19 cellular contexts compared by ENCODE assay signal in genomic region chr5:179271821-179272325, GRCh38.
A peak's percentile ranks its signal among the peaks of the same experiment; 100 is the strongest.
DNase-seq lines count a peak whose midpoint lies in the region; ATAC-seq and TF ChIP-seq lines count a peak whose summit lies in the region.
"Had no signal": no experiment of that assay in that cellular context is flagged by ENCODE, and none has a peak within 500 bp of the region (broad histone marks: within the 10 kb centered on the region; RNA-seq: fewer than 3 reads in every experiment).

No MANE protein-coding gene starts in this region.

- TF ChIP-seq CTCF in breast epithelium (IDR thresholded peaks at IDR 0.05) (no peak), mammary epithelial cell (conservative IDR thresholded peaks at IDR 0.05 in 1 of 2, IDR thresholded peaks at IDR 0.05 in 1 of 2; ENCODE audit: extremely low read depth in 1 of 2, insufficient read depth in 1 of 2, low read depth in 1 of 2, low read length in 2 of 2) (no peak), heart left ventricle (IDR thresholded peaks at IDR 0.05) (no peak), upper lobe of right lung (IDR thresholded peaks at IDR 0.05) (no peak)

- no peak overlapping the region for H3K4me3 Mint-ChIP-seq in activated CD4-positive, alpha-beta T cell treated with anti-CD3 and anti-CD28 coated beads for 36 hours
- H3K4me3 Mint-ChIP-seq: activated naive CD4-positive, alpha-beta T cell treated with anti-CD3 and anti-CD28 coated beads for 36 hours; naive thymus-derived CD8-positive, alpha-beta T cell; stimulated activated naive B cell treated with anti-CD40 and anti-IgM and Interleukin-4, amounts not matched to agents 10 μg/mL and 1 μg/mL and 100 μg/mL, for 72 hours had no signal

- CTCF ChIA-PET in mammary epithelial cell (lab: Charles Lee; ENCODE audit: low non-redundant PET) = no interaction called here
- CTCF ChIA-PET in activated CD4-positive, alpha-beta T cell treated with anti-CD3 and anti-CD28 coated beads for 36 hours (lab: Charles Lee) = no interaction called here

- H2AK5ac ChIP-seq in neuronal stem cell (ENCODE audit: low read depth, low read length) = peak overlapping the region; percentile 100

- 44% methylated on average over 7 of the region's 13 CpGs for WGBS in mammary epithelial cell (ENCODE audit: low coverage, missing lambda C conversion rate)
- WGBS in heart left ventricle, 4 donors = 78 to 87% (median 83%) methylated on average over 13 of the region's 13 CpGs
- no CpG with 5 or more reads among the region's 13 CpGs for WGBS in neuronal stem cell (ENCODE audit: extremely low coverage in 2 of 2, insufficient read length in 2 of 2, insufficient replicate concordance in 1 of 2), 2 donors

- no peaks in the 10 kb centered on the region for H3K27me3 Mint-ChIP-seq in activated CD4-positive, alpha-beta T cell treated with anti-CD3 and anti-CD28 coated beads for 36 hours
- H3K27me3 Mint-ChIP-seq: stimulated activated naive B cell treated with anti-CD40 and anti-IgM and Interleukin-4, amounts not matched to agents 10 μg/mL and 1 μg/mL and 100 μg/mL, for 72 hours had no signal

- POLR2A ChIA-PET in activated CD4-positive, alpha-beta T cell treated with anti-CD3 and anti-CD28 coated beads for 36 hours (lab: Charles Lee) = no interaction called here

- H3K79me2 ChIP-seq in mammary epithelial cell (ENCODE audit: insufficient read depth, low read length) = no peaks in the 10 kb centered on the region

- H3K18ac ChIP-seq in neuronal stem cell (ENCODE audit: low read length) = peak overlapping the region; percentile 95

- no peaks in the 10 kb centered on the region for H3K36me3 Mint-ChIP-seq in activated CD4-positive, alpha-beta T cell treated with anti-CD3 and anti-CD28 coated beads for 36 hours (ENCODE audit: low read depth)
- H3K36me3 Mint-ChIP-seq: naive thymus-derived CD8-positive, alpha-beta T cell; stimulated activated naive B cell treated with anti-CD40 and anti-IgM and Interleukin-4, amounts not matched to agents 10 μg/mL and 1 μg/mL and 100 μg/mL, for 72 hours had no signal

- no peaks in the 10 kb centered on the region for H3K36me3 ChIP-seq in breast epithelium
- no peaks in the 10 kb centered on the region for H3K36me3 ChIP-seq in mammary epithelial cell (ENCODE audit: insufficient read depth, low read length)
- no peaks in the 10 kb centered on the region for H3K36me3 ChIP-seq in heart left ventricle
- no peaks in the 10 kb centered on the region for H3K36me3 ChIP-seq in neuronal stem cell (replicated peaks in 1 of 2; ENCODE audit: control insufficient read depth in 2 of 2, insufficient read depth in 2 of 2, low read length in 2 of 2)
- no peaks in the 10 kb centered on the region for H3K36me3 ChIP-seq in upper lobe of right lung
- H3K36me3 ChIP-seq: transverse colon had no signal

- no peaks in the 10 kb centered on the region for H3K4me1 Mint-ChIP-seq in activated CD4-positive, alpha-beta T cell treated with anti-CD3 and anti-CD28 coated beads for 36 hours
- H3K4me1 Mint-ChIP-seq: naive thymus-derived CD8-positive, alpha-beta T cell; stimulated activated naive B cell treated with anti-CD40 and anti-IgM and Interleukin-4, amounts not matched to agents 10 μg/mL and 1 μg/mL and 100 μg/mL, for 72 hours had no signal

- intact Hi-C loops in breast epithelium (cut with DNase I; ENCODE audit: low total_unique reads) = no loop called here
- intact Hi-C loops in mammary epithelial cell (cut with micrococcal nuclease) = no loop called here
- intact Hi-C loops in heart left ventricle (cut with DNase I) = loop anchor here in 1 of 10 donors (10.0 kb wide), 1 partner anchor 73 kb away; the partner anchor contains the start of gene ADAMTS2
- intact Hi-C loops in upper lobe of right lung (cut with DNase I) = no loop called here
- intact Hi-C loops in activated CD4-positive, alpha-beta T cell treated with anti-CD3 and anti-CD28 coated beads for 36 hours (cut with DNase I, micrococcal nuclease) = no loop called here

- peaks cover 0 to 37% of the 10 kb centered on the region in 2 donors for H3K4me1 ChIP-seq in breast epithelium
- H3K4me1 ChIP-seq in mammary epithelial cell (ENCODE audit: insufficient read depth, low read length) = no peaks in the 10 kb centered on the region
- H3K4me1 ChIP-seq in heart left ventricle = peaks cover 0 to 74% (median 13%) of the 10 kb centered on the region in 12 donors
- peaks cover 0 to 6% of the 10 kb centered on the region in 2 donors for H3K4me1 ChIP-seq in neuronal stem cell (ENCODE audit: control insufficient read depth in 2 of 2, insufficient read depth in 1 of 2, low read depth in 1 of 2, low read length in 2 of 2)
- H3K4me1 ChIP-seq in upper lobe of right lung = peaks cover 53% of the 10 kb centered on the region
- H3K4me1 ChIP-seq: body of pancreas had no signal

- DNase-seq in breast epithelium (ENCODE audit: low spot score in 2 of 2) = peak in 1 of 2 donors; percentile 38
- no peak for DNase-seq in mammary epithelial cell
- peak in 3 of 5 donors; percentile 17 to 34 (median 23) for DNase-seq in heart left ventricle
- DNase-seq in neuronal stem cell (ENCODE audit: low spot score) = no peak
- peak; percentile 43 for DNase-seq in upper lobe of right lung
- no peak for DNase-seq in activated CD4-positive, alpha-beta T cell treated with anti-CD3 and anti-CD28 coated beads for 36 hours
- no peak for DNase-seq in HPDE6-E6E7 (ENCODE audit: extremely low spot score)
- DNase-seq: activated CD4-positive, alpha-beta T cell treated with anti-CD3 and anti-CD28 coated beads for 48 hours; activated naive CD4-positive, alpha-beta T cell treated with anti-CD3 and anti-CD28 coated beads for 36 hours; dermis blood vessel endothelial cell; NCI-H1436 treated with DMSO at 0.1 percent for 48 hours; NCI-H226; stimulated activated naive B cell treated with anti-CD40 and anti-IgM and Interleukin-4, amounts not matched to agents 10 μg/mL and 1 μg/mL and 100 μg/mL, for 72 hours; T1000 had no signal

- peaks cover 5% of the 10 kb centered on the region for H3K79me1 ChIP-seq in neuronal stem cell (ENCODE audit: low read depth, low read length)

- peak overlapping the region; percentile 91 for H2BK15ac ChIP-seq in neuronal stem cell (ENCODE audit: low read length)

- H3K4me2 ChIP-seq in mammary epithelial cell (ENCODE audit: insufficient read depth, low read depth, low read length) (no peak overlapping the region), neuronal stem cell (ENCODE audit: insufficient read depth, low read length, poor library complexity, severe bottlenecking) (no peak overlapping the region)

- no peak overlapping the region for H3K4ac ChIP-seq in neuronal stem cell (ENCODE audit: low read length)

- H2BK120ac ChIP-seq in neuronal stem cell (ENCODE audit: low read depth, low read length) = peak overlapping the region; percentile 95

- H3K9me3 Mint-ChIP-seq in activated CD4-positive, alpha-beta T cell treated with anti-CD3 and anti-CD28 coated beads for 36 hours (ENCODE audit: low read depth) = no peaks in the 10 kb centered on the region
- H3K9me3 Mint-ChIP-seq: activated naive CD4-positive, alpha-beta T cell treated with anti-CD3 and anti-CD28 coated beads for 36 hours; naive thymus-derived CD8-positive, alpha-beta T cell; stimulated activated naive B cell treated with anti-CD40 and anti-IgM and Interleukin-4, amounts not matched to agents 10 μg/mL and 1 μg/mL and 100 μg/mL, for 72 hours had no signal

- H3K9ac ChIP-seq in mammary epithelial cell (ENCODE audit: insufficient read depth, low read length) (no peak overlapping the region), neuronal stem cell (ENCODE audit: low read depth, low read length, poor library complexity) (peak overlapping the region; percentile 25)

- no peak for TF ChIP-seq POLR2A in breast epithelium (IDR thresholded peaks at IDR 0.05)
- no peak for TF ChIP-seq POLR2A in heart left ventricle (IDR thresholded peaks at IDR 0.05)

- peak overlapping the region; percentile 1 for H3K14ac ChIP-seq in neuronal stem cell (ENCODE audit: low read length)

- H3K27ac Mint-ChIP-seq in activated CD4-positive, alpha-beta T cell treated with anti-CD3 and anti-CD28 coated beads for 36 hours = no peak overlapping the region
- H3K27ac Mint-ChIP-seq: activated naive CD4-positive, alpha-beta T cell treated with anti-CD3 and anti-CD28 coated beads for 36 hours; naive thymus-derived CD8-positive, alpha-beta T cell; stimulated activated naive B cell treated with anti-CD40 and anti-IgM and Interleukin-4, amounts not matched to agents 10 μg/mL and 1 μg/mL and 100 μg/mL, for 72 hours had no signal

- H3K27me3 ChIP-seq in breast epithelium (no peaks in the 10 kb centered on the region), mammary epithelial cell (ENCODE audit: insufficient read depth, low read length) (no peaks in the 10 kb centered on the region), heart left ventricle (peaks cover 0 to 3% (median 0%) of the 10 kb centered on the region in 9 donors), neuronal stem cell (ENCODE audit: control insufficient read depth in 3 of 3, insufficient read depth in 3 of 3, low read depth in 1 of 3, low read length in 3 of 3) (no peaks in the 10 kb centered on the region), upper lobe of right lung (no peaks in the 10 kb centered on the region)
- H3K27me3 ChIP-seq: body of pancreas, transverse colon had no signal

- no peak overlapping the region for H4K8ac ChIP-seq in neuronal stem cell (ENCODE audit: low read depth, low read length)

- H3K23ac ChIP-seq in neuronal stem cell (ENCODE audit: low read depth, low read length, poor library complexity) = no peak overlapping the region

- peak overlapping the region; percentile 78 for H2BK12ac ChIP-seq in neuronal stem cell (ENCODE audit: low read length)

- dilution Hi-C loops in mammary epithelial cell (cut with HindIII; ENCODE audit: low sequenced_read_pairs) = no loop called here

- H3K9me3 ChIP-seq in breast epithelium (no peaks in the 10 kb centered on the region), mammary epithelial cell (replicated peaks; ENCODE audit: insufficient read depth, low read length) (peaks cover 63% of the 10 kb centered on the region), heart left ventricle (no peaks in the 10 kb centered on the region), neuronal stem cell (replicated peaks in 1 of 2; ENCODE audit: control insufficient read depth in 2 of 2, insufficient read depth in 1 of 2, low read depth in 1 of 2, low read length in 2 of 2) (peaks cover 0 to 3% of the 10 kb centered on the region in 2 donors), upper lobe of right lung (no peaks in the 10 kb centered on the region)
- H3K9me3 ChIP-seq: body of pancreas, transverse colon had no signal

- H3K27ac ChIP-seq in breast epithelium (peak overlapping the region; percentile 89 to 97), mammary epithelial cell (ENCODE audit: insufficient read depth, low read depth, low read length) (no peak overlapping the region), heart left ventricle (no peak overlapping the region), neuronal stem cell (replicated peaks; ENCODE audit: low read length) (no peak overlapping the region), upper lobe of right lung (peak overlapping the region; percentile 34)
- H3K27ac ChIP-seq: body of pancreas had no signal

- peak overlapping the region; percentile 56 for H4K91ac ChIP-seq in neuronal stem cell (ENCODE audit: low read depth, low read length, poor library complexity)

- in situ Hi-C loops in mammary epithelial cell (cut with MboI; ENCODE audit: low sequenced_read_pairs in 2 of 2) = no loop called here

- H2BK5ac ChIP-seq in neuronal stem cell (ENCODE audit: low read length) = peak overlapping the region; percentile 90

- H3K4me3 ChIP-seq in breast epithelium (no peak overlapping the region), mammary epithelial cell (replicated peaks in 1 of 3; ENCODE audit: insufficient read depth in 1 of 3, low read depth in 2 of 3, low read length in 3 of 3) (no peak overlapping the region), heart left ventricle (no peak overlapping the region), neuronal stem cell (ENCODE audit: low read length in 2 of 2) (no peak overlapping the region), upper lobe of right lung (no peak overlapping the region)
- H3K4me3 ChIP-seq: body of pancreas, lung, transverse colon had no signal

- BruUV-seq in mammary epithelial cell (replicated peaks; lab: Mats Ljungman, UMichigan) = no TSS peak

- no peaks in the 10 kb centered on the region for H4K20me1 ChIP-seq in mammary epithelial cell (ENCODE audit: insufficient read depth, low read length)

- no peak overlapping the region for H2AFZ ChIP-seq in mammary epithelial cell (ENCODE audit: low read depth, low read length)
- peak overlapping the region; percentile 11 for H2AFZ ChIP-seq in neuronal stem cell (ENCODE audit: low read length)

- ATAC-seq in heart left ventricle (no peak), upper lobe of right lung (no peak), HG03442 (IDR thresholded peaks at IDR 0.05; ENCODE audit: unreplicated experiment) (no peak)
- no peak for ATAC-seq in activated CD4-positive, alpha-beta T cell treated with anti-CD3 and anti-CD28 coated beads for 36 hours
- ATAC-seq: body of pancreas; naive thymus-derived CD8-positive, alpha-beta T cell had no signal

Comparison
In these comparisons a context has a peak if more than half of its experiments do, and no peak if none do; other contexts are left out.
1. H3K27ac ChIP-seq: peak in breast epithelium (2 of 2) and upper lobe of right lung (single experiment); none in mammary epithelial cell (single experiment), heart left ventricle (0 of 12) and neuronal stem cell (single experiment).
2. DNase-seq: peak in heart left ventricle (3 of 5) and upper lobe of right lung (single experiment); none in mammary epithelial cell (single experiment), neuronal stem cell (single experiment), activated CD4-positive, alpha-beta T cell treated with anti-CD3 and anti-CD28 coated beads for 36 hours (single experiment) and HPDE6-E6E7 (single experiment).